Comparison of ENCODE assay signal across 14 cellular contexts in the genomic region with DNA sequence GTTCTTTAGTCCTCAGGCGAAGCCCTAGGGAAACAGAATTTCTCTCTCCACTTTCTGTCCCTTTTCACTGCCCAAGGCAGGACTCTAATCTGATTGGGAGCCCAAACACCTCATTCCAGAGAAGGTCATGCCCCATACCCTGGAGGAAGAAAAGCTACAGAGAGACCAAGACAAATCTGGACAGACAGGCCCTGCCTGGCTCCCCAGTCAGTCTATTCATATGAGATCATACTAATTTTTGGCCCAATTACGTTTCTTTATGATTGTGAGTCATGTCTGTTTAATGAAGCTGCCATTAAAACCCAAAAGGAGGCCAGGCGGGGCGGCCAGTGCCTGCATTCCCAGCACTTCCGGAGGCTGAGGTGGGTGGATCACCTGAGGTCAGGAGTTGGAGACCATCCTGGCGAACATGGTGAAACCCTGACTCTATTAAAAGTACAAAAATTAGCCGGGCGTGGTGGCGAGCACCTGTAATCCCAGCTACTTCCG. TPM values are rescaled to one million over a fixed set of nuclear protein-coding genes. Genes with fewer than 3 reads are reported as not detected.
A peak's percentile ranks its signal among the peaks of the same experiment; 100 is the strongest.
DNase-seq lines count a peak whose midpoint lies in the region; ATAC-seq and TF ChIP-seq lines count a peak whose summit lies in the region.
"Had no signal": no experiment of that assay in that cellular context is flagged by ENCODE, and none has a peak within 500 bp of the region (broad histone marks: within the 10 kb centered on the region; RNA-seq: fewer than 3 reads in every experiment).

No MANE protein-coding gene starts in this region.

- TF ChIP-seq CTCF in RWPE2 (IDR thresholded peaks at IDR 0.05; ENCODE audit: poor library complexity, severe bottlenecking) (no peak), retinal pigment epithelial cell (conservative IDR thresholded peaks at IDR 0.05; ENCODE audit: low read depth, low read length) (no peak)

- 54 to 64% methylated on average over 10 of the region's 10 CpGs for WGBS in esophagus, 2 donors

- peak; percentile 76 for DNase-seq in GM04503 (ENCODE audit: low read depth)
- DNase-seq in RWPE2 (ENCODE audit: low spot score) = no peak
- DNase-seq in retinal pigment epithelial cell (ENCODE audit: low read depth) = peak; percentile 46
- no peak for DNase-seq in occipital lobe (lab: John Stamatoyannopoulos, UW)
- DNase-seq in effector CD4-positive, alpha-beta T cell = no peak
- DNase-seq in activated T-cell treated with anti-CD3 and anti-CD28 coated beads for 4 hours = no peak
- DNase-seq: left ventricle myocardium inferior; NCI-H2081; stimulated activated naive CD4-positive, alpha-beta T cell treated with Interleukin-2 at 50 U/mL for 16 hours; T-helper 2 cell had no signal

- H3K4me1 ChIP-seq in RWPE2 (ENCODE audit: insufficient read depth, poor library complexity, severe bottlenecking) (peaks cover 18% of the 10 kb centered on the region), esophagus (ENCODE audit: control insufficient read depth in 2 of 2, insufficient read depth in 2 of 2, low read length in 1 of 2) (peaks cover 0 to 7% of the 10 kb centered on the region in 2 donors)

- peak overlapping the region; percentile 75 for H3K27ac ChIP-seq in RWPE2 (ENCODE audit: poor library complexity, severe bottlenecking)
- peak overlapping the region; percentile 77 to 87 for H3K27ac ChIP-seq in esophagus (ENCODE audit: low read depth in 2 of 2, low read length in 1 of 2)
- H3K27ac ChIP-seq: left ventricle myocardium inferior, parathyroid adenoma had no signal

- H3K27me3 ChIP-seq in RWPE2 (ENCODE audit: insufficient read depth, poor library complexity, severe bottlenecking) = no peaks in the 10 kb centered on the region
- no peaks in the 10 kb centered on the region for H3K27me3 ChIP-seq in esophagus (ENCODE audit: control insufficient read depth in 1 of 2, insufficient read depth in 2 of 2, low read length in 2 of 2)

- no peaks in the 10 kb centered on the region for H3K9me3 ChIP-seq in RWPE2 (ENCODE audit: severe bottlenecking)
- no peaks in the 10 kb centered on the region for H3K9me3 ChIP-seq in esophagus (ENCODE audit: control insufficient read depth in 2 of 2, insufficient read depth in 1 of 2, low read depth in 1 of 2, low read length in 1 of 2)
- H3K9me3 ChIP-seq: left ventricle myocardium inferior had no signal

- no peak overlapping the region for H3K4me3 ChIP-seq in RWPE2 (ENCODE audit: severe bottlenecking)
- H3K4me3 ChIP-seq in esophagus (ENCODE audit: low read depth in 1 of 2, low read length in 2 of 2) = no peak overlapping the region
- no peak overlapping the region for H3K4me3 ChIP-seq in retinal pigment epithelial cell (ENCODE audit: low read length)
- H3K4me3 ChIP-seq: K562, left ventricle myocardium inferior had no signal

- ATAC-seq in RWPE2 (ENCODE audit: low read depth) = peak; percentile 41
- ATAC-seq in HG02970 (IDR thresholded peaks at IDR 0.05; ENCODE audit: low FRiP score, unreplicated experiment) = no peak
- ATAC-seq: K562 had no signal

- H3K36me3 ChIP-seq in RWPE2 (ENCODE audit: low read depth) (no peaks in the 10 kb centered on the region), esophagus (ENCODE audit: control insufficient read depth in 2 of 2, insufficient read depth in 2 of 2, low read length in 1 of 2) (no peaks in the 10 kb centered on the region)
- H3K36me3 ChIP-seq: left ventricle myocardium inferior had no signal

RNA-seq across cellular contexts. Expression of a gene that starts 3.3 kb away (rescaled TPM):
- 10 to 100 TPM; 50.8 to 64.5 TPM for polyA plus RNA-seq in esophagus
- 64.3 TPM for total RNA-seq in occipital lobe

RNA-seq across cellular contexts. Expression of a gene that starts 9.1 kb away (rescaled TPM):
- 10 to 100 TPM in 1 of 2 donors, 1 to 10 TPM in 1; 7.6 to 17.9 TPM for polyA plus RNA-seq in esophagus
- 4.7 TPM for total RNA-seq in occipital lobe

RNA-seq across cellular contexts. Expression of a gene that starts 57.9 kb away (rescaled TPM):
- polyA plus RNA-seq in esophagus = 10 to 100 TPM in 1 of 2 donors, 1 to 10 TPM in 1; 6.4 to 16.0 TPM
- total RNA-seq in occipital lobe = 2.2 TPM

RNA-seq across cellular contexts. Expression of a gene that starts 58.5 kb away (rescaled TPM):
- 10 to 100 TPM; 11.0 to 12.4 TPM for polyA plus RNA-seq in esophagus
- total RNA-seq in occipital lobe = 14.2 TPM

Comparison
In these comparisons a context has a peak if more than half of its experiments do, and no peak if none do; other contexts are left out.
1. DNase-seq: peak in GM04503 (single experiment) and retinal pigment epithelial cell (single experiment); none in RWPE2 (single experiment), occipital lobe (single experiment), effector CD4-positive, alpha-beta T cell (single experiment) and activated T-cell treated with anti-CD3 and anti-CD28 coated beads for 4 hours (single experiment).